Comparison of ENCODE assay signal across 8 cellular contexts in the genomic region with DNA sequence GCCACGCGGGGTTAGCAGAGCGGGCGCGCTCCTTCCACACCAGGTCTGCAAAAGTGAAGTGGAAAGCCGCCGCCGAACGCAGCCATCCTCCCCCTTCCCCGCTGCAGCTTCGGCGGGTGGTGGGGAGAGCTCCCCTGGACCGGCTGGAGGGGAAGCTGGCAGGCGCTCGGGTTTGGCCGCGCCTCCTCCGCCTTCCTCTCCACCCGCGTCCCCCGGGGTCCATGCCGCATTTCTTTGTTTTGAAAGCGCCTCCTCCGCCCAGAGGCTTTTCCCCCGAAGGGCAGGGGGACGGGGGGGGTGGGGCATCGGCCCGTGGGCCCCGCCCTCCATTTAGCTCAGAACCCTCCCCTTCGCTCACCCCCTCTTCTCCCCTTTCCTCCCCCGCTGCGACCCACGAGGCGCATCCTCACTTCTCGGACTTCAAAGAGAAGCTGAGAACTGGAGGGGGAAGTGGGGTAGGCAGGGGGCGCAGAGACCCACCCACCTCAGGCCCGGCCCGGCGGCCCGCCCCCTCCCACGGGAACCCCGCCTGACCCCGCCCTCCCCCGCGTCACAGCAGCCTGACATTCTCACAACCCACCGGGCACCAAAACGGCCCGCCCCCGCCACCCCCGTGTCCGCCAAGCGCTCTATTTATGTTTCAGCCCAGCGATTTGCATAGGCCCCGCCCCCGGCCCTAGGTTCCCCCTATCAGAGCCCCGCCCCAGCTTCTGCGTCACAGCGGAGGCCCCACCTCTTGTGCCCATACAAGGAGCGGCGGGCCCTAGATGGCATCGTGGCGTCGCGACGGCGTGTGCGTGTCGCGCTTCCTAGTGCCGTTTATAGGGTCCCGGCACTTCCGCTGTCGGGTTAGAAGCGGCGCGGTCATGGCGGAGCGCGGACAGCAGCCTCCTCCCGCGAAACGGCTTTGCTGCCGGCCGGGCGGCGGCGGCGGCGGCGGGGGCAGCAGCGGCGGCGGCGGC. TPM values are rescaled to one million over a fixed set of nuclear protein-coding genes. Genes with fewer than 3 reads are reported as not detected.
DNase-seq lines count a peak whose midpoint lies in the region; TF ChIP-seq lines count a peak whose summit lies in the region.

A gene (plus strand): TSS at position 852 of the 962 bp plus-strand sequence. CDS start 15 bp downstream, at position 867.

- peak within 1 kb of the TSS; percentile 88 for H3K27ac ChIP-seq in mesendoderm (ENCODE audit: low read depth, low read length)

- no peak for TF ChIP-seq CTCF in GM20000 (IDR thresholded peaks at IDR 0.05; ENCODE audit: extremely low read depth, missing control alignments)

- H4K8ac ChIP-seq in mesendoderm (ENCODE audit: low read depth, low read length) = no peak within 1 kb of the TSS

- peaks cover 32% of the 10 kb centered on the region for H3K79me2 ChIP-seq in mesendoderm (ENCODE audit: control insufficient read depth, insufficient read depth, low read length)

- peak within 1 kb of the TSS; percentile 97 for H3K18ac ChIP-seq in mesendoderm (ENCODE audit: low read length)

- no peak within 1 kb of the TSS for H4K5ac ChIP-seq in mesendoderm (ENCODE audit: low read length)

- H2BK15ac ChIP-seq in mesendoderm (replicated peaks; ENCODE audit: low read depth) = no peak within 1 kb of the TSS

- peak within 1 kb of the TSS; percentile 75 for H3K23ac ChIP-seq in mesendoderm (ENCODE audit: low read length)

- peak within 1 kb of the TSS; percentile 96 for H3K56ac ChIP-seq in mesendoderm (ENCODE audit: low read length)

- no peak within 1 kb of the TSS for H2AK5ac ChIP-seq in mesendoderm (ENCODE audit: low read length)

- DNase-seq in CMK (ENCODE audit: low read depth) = peak; percentile 89
- DNase-seq in GM20000 (ENCODE audit: low spot score) = peak; percentile 99
- DNase-seq in HT-29 (ENCODE audit: low spot score) = peak; percentile 98
- DNase-seq in NOMO-1 treated with DMSO at 0.1 percent for 48 hours (lab: John Stamatoyannopoulos, UW; ENCODE audit: unreplicated experiment) = peak; percentile 97
- DNase-seq in activated CD8-positive, alpha-beta memory T cell treated with anti-CD3 and anti-CD28 coated beads, Interleukin-2, amount 50 U/mL, for 1 hour (ENCODE audit: extremely low read depth) = peak; percentile 99
- DNase-seq in mesendoderm = peak; percentile 99
- peak; percentile 96 for DNase-seq in stimulated activated CD8-positive, alpha-beta memory T cell treated with anti-CD3 and anti-CD28 coated beads, Interleukin-12 subunit alpha, Interleukin-12 subunit beta, amount 100 ng/mL, for 4 hours (ENCODE audit: low read depth)

- H3K9ac ChIP-seq in endocrine pancreas (ENCODE audit: control insufficient read depth, insufficient read depth, low read length) (peak within 1 kb of the TSS; percentile 48), mesendoderm (ENCODE audit: low read length) (peak within 1 kb of the TSS; percentile 92)

- H3K79me1 ChIP-seq in mesendoderm (ENCODE audit: low read length) = peaks cover 7% of the 10 kb centered on the region

- peak within 1 kb of the TSS; percentile 93 for H3K4me2 ChIP-seq in mesendoderm (ENCODE audit: low read length)

- peak within 1 kb of the TSS; percentile 63 for H2BK120ac ChIP-seq in mesendoderm (ENCODE audit: low read depth, low read length)

- no peaks in the 10 kb centered on the region for H3K4me1 ChIP-seq in endocrine pancreas (ENCODE audit: control insufficient read depth, insufficient read depth, low read length)
- H3K4me1 ChIP-seq in mesendoderm (ENCODE audit: control insufficient read depth, low read depth, low read length) = peaks cover 32% of the 10 kb centered on the region

- no peaks in the 10 kb centered on the region for H3K9me3 ChIP-seq in endocrine pancreas (ENCODE audit: control insufficient read depth, low read length)

- WGBS in mesendoderm (ENCODE audit: extremely low coverage, insufficient coverage, low lambda C conversion rate) = no CpG with 5 or more reads among the region's 94 CpGs

- no peak within 1 kb of the TSS for H3K4me3 ChIP-seq in endocrine pancreas (ENCODE audit: control insufficient read depth, insufficient read depth, low read length)
- H3K4me3 ChIP-seq in mesendoderm (ENCODE audit: low read length) = peak within 1 kb of the TSS; percentile 90

- H3K4ac ChIP-seq in mesendoderm (ENCODE audit: low read depth, low read length) = peak within 1 kb of the TSS; percentile 82

- H3K36me3 ChIP-seq in endocrine pancreas (ENCODE audit: control insufficient read depth, insufficient read depth, low read length) = no peaks in the 10 kb centered on the region
- H3K36me3 ChIP-seq in mesendoderm (ENCODE audit: control insufficient read depth, insufficient read depth, low read length) = no peaks in the 10 kb centered on the region

- no peaks in the 10 kb centered on the region for H3K27me3 ChIP-seq in endocrine pancreas (ENCODE audit: control insufficient read depth, insufficient read depth, low read length)
- H3K27me3 ChIP-seq in mesendoderm (ENCODE audit: insufficient read depth, low read length, poor library complexity) = peaks cover 2% of the 10 kb centered on the region

- peak within 1 kb of the TSS; percentile 89 for H2BK5ac ChIP-seq in mesendoderm (ENCODE audit: low read length)

RNA-seq across cellular contexts. Expression of the gene that starts here (rescaled TPM):
- total RNA-seq in HT-29 (2014; rRNA removed; shearing (Covaris generic)) = 3.0 and 3.2 TPM in 2 replicates
- polyA plus RNA-seq in mesendoderm (2013, experiment 1 of 2) = 8.2 TPM
- 8.1 TPM for polyA plus RNA-seq in mesendoderm (2013, experiment 2 of 2)
